Comparison of ENCODE assay signal across 25 cellular contexts in the genomic region with DNA sequence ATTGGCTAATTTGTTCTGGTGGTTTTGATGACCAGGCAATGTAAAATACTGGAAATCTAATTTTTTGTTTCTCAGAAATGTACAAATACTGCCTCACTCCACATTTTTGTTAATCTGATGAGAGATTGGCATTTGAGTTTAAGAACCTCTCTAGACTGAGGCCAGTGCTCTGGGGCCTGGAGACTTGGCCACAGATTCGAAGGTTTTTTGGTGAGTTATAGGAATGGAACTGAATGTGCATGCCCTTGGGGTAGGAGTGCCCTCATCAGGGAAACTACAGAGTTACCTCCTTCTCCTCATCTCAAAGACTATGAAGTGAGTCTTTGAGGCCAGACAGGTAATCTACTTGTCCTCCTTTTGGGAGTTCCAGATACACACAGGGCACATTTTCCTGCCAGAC.
DNase-seq lines count a peak whose midpoint lies in the region; ATAC-seq and TF ChIP-seq lines count a peak whose summit lies in the region.
"Had no signal": no experiment of that assay in that cellular context is flagged by ENCODE, and none has a peak within 500 bp of the region (broad histone marks: within the 10 kb centered on the region; RNA-seq: fewer than 3 reads in every experiment).

No MANE protein-coding gene starts in this region.

- H3K4me3 ChIP-seq in SK-N-SH (ENCODE audit: low read depth in 2 of 2, low read length in 1 of 2) = no peak overlapping the region
- H3K4me3 ChIP-seq in fibroblast of the aortic adventitia (ENCODE audit: low read depth, low read length) = no peak overlapping the region
- H3K4me3 ChIP-seq in body of pancreas = no peak overlapping the region
- H3K4me3 ChIP-seq in effector memory CD4-positive, alpha-beta T cell (ENCODE audit: insufficient read depth, low read depth, low read length, poor library complexity, severe bottlenecking) = no peak overlapping the region
- H3K4me3 ChIP-seq: dorsolateral prefrontal cortex, ovary, SJCRH30, skin epidermis, upper lobe of left lung had no signal

- TF ChIP-seq CTCF in SK-N-SH (IDR thresholded peaks at IDR 0.05) (no peak), fibroblast of the aortic adventitia (IDR thresholded peaks at IDR 0.05; ENCODE audit: insufficient read depth, low read length) (peak; percentile 2), body of pancreas (IDR thresholded peaks at IDR 0.05) (no peak)

- WGBS in SK-N-SH (ENCODE audit: low lambda C conversion rate) = 20% methylated on average over 1 of the region's 1 CpG
- WGBS in body of pancreas, 2 donors = 46 to 61% methylated on average over 1 of the region's 1 CpG

- TF ChIP-seq POLR2A in body of pancreas (IDR thresholded peaks at IDR 0.05) = no peak

- no peak overlapping the region for H2AFZ ChIP-seq in SK-N-SH (ENCODE audit: low read depth)

- H3K79me2 ChIP-seq in SK-N-SH (ENCODE audit: insufficient read depth) = no peaks in the 10 kb centered on the region

- no peaks in the 10 kb centered on the region; a peak in 1 of 4 replicates for H3K4me1 ChIP-seq in SK-N-SH (ENCODE audit: control insufficient read depth in 1 of 2, insufficient read depth in 2 of 2, low read depth in 1 of 2, low read length in 1 of 2)
- no peaks in the 10 kb centered on the region for H3K4me1 ChIP-seq in body of pancreas
- H3K4me1 ChIP-seq in effector memory CD4-positive, alpha-beta T cell (ENCODE audit: control insufficient read depth, insufficient read depth, low read length, poor library complexity, severe bottlenecking) = no peaks in the 10 kb centered on the region
- H3K4me1 ChIP-seq: Caco-2, SJCRH30, upper lobe of left lung had no signal

- no peak overlapping the region for H3K9ac ChIP-seq in SK-N-SH
- H3K9ac ChIP-seq: KMS-11 had no signal

- POLR2A ChIA-PET in SK-N-SH (lab: Yijun Ruan, JAX) = no interaction called here

- H3K27me3 ChIP-seq in SK-N-SH (ENCODE audit: insufficient read depth) (no peaks in the 10 kb centered on the region), body of pancreas (no peaks in the 10 kb centered on the region)
- H3K27me3 ChIP-seq in effector memory CD4-positive, alpha-beta T cell (replicated peaks; ENCODE audit: control insufficient read depth, insufficient read depth, low read length, poor library complexity, severe bottlenecking) = no peaks in the 10 kb centered on the region
- H3K27me3 ChIP-seq: dorsolateral prefrontal cortex, ovary, SJCRH30, upper lobe of left lung had no signal

- H3F3A ChIP-seq in SK-N-SH (replicated peaks; ENCODE audit: insufficient read depth) = no peaks in the 10 kb centered on the region

- H4K20me1 ChIP-seq in SK-N-SH (ENCODE audit: insufficient read depth) = no peaks in the 10 kb centered on the region

- intact Hi-C loops in body of pancreas (cut with DNase I) = no loop called here

- CTCF ChIA-PET in SK-N-SH (lab: Yijun Ruan, JAX) = interaction anchor here (1.0 kb wide), 1 partner anchor 35 kb away, joined by 3 read pairs; no protein-coding TSS in a partner anchor

- no peak for DNase-seq in SK-N-SH
- DNase-seq in amniotic stem cell (lab: John Stamatoyannopoulos, UW) = peak; percentile 26
- DNase-seq in fibroblast of the aortic adventitia (ENCODE audit: low read depth) = peak; percentile 64
- DNase-seq in body of pancreas = no peak
- no peak for DNase-seq in effector memory CD4-positive, alpha-beta T cell
- DNase-seq: activated naive CD8-positive, alpha-beta T cell treated with anti-CD3 and anti-CD28 coated beads, Interleukin-2, amount 50 U/mL, for 24 hours; activated T-cell treated with anti-CD3 and anti-CD28 coated beads, Interleukin-2, amount 50 U/mL, for 4 hours; Caco-2; cerebellar nuclear complex; dorsolateral prefrontal cortex; mesendoderm; NCI-H1417 treated with DMSO at 0.1 percent for 48 hours; NCI-H2081; ovary; SJCRH30; stimulated activated naive B cell treated with anti-CD40 and anti-IgM and Interleukin-4, amounts not matched to agents 10 μg/mL and 1 μg/mL and 100 μg/mL, for 72 hours; upper lobe of left lung had no signal

- no peaks in the 10 kb centered on the region for H3K9me2 ChIP-seq in SK-N-SH

- peak; percentile 13; the same call in 1 of the 2 replicates for TF ChIP-seq RAD21 in SK-N-SH (IDR thresholded peaks at IDR 0.05; ENCODE audit: low read length)

- no peak overlapping the region for H3K27ac ChIP-seq in SK-N-SH (ENCODE audit: low read depth in 2 of 2, low read length in 1 of 2)
- no peak overlapping the region for H3K27ac ChIP-seq in body of pancreas
- no peak overlapping the region for H3K27ac ChIP-seq in effector memory CD4-positive, alpha-beta T cell (ENCODE audit: insufficient read depth, low read length, poor library complexity, severe bottlenecking)
- H3K27ac ChIP-seq: 22Rv1, dorsolateral prefrontal cortex, HL-60, KMS-11, ovary, SJCRH30, skin epidermis, upper lobe of left lung had no signal

- H3K9me3 ChIP-seq in SK-N-SH = no peaks in the 10 kb centered on the region
- H3K9me3 ChIP-seq in body of pancreas = no peaks in the 10 kb centered on the region
- no peaks in the 10 kb centered on the region for H3K9me3 ChIP-seq in effector memory CD4-positive, alpha-beta T cell (ENCODE audit: control insufficient read depth, low read length)
- H3K9me3 ChIP-seq: Caco-2, ovary, SJCRH30, upper lobe of left lung had no signal

- H3K36me3 ChIP-seq in SK-N-SH (replicated peaks in 1 of 2; ENCODE audit: control insufficient read depth in 1 of 2, insufficient read depth in 2 of 2, low read length in 1 of 2) = no peaks in the 10 kb centered on the region
- no peaks in the 10 kb centered on the region for H3K36me3 ChIP-seq in body of pancreas (replicated peaks in 1 of 2; ENCODE audit: insufficient read depth in 1 of 2, low read depth in 2 of 2)
- H3K36me3 ChIP-seq in effector memory CD4-positive, alpha-beta T cell (ENCODE audit: control insufficient read depth, insufficient read depth, low read length) = no peaks in the 10 kb centered on the region
- H3K36me3 ChIP-seq: ovary, SJCRH30, upper lobe of left lung had no signal

- TF ChIP-seq EP300 in SK-N-SH (IDR thresholded peaks at IDR 0.05; ENCODE audit: borderline replicate concordance in 1 of 2, low read depth in 1 of 2, low read length in 1 of 2) = no peak

- no peak for ATAC-seq in SK-N-SH treated with all-trans-retinoic acid at 6 μM for 48 hours
- no peak for ATAC-seq in HG02759 (IDR thresholded peaks at IDR 0.05; ENCODE audit: unreplicated experiment)
- no peak for ATAC-seq in body of pancreas
- ATAC-seq in HG03432 (IDR thresholded peaks at IDR 0.05; ENCODE audit: unreplicated experiment) = no peak
- ATAC-seq: activated naive CD8-positive, alpha-beta T cell treated with anti-CD3 and anti-CD28 coated beads, Interleukin-2, amount 50 U/mL, for 24 hours; activated T-cell treated with anti-CD3 and anti-CD28 coated beads, Interleukin-2, amount 50 U/mL, for 4 hours; left lobe of liver; stimulated activated naive B cell treated with anti-CD40 and anti-IgM and Interleukin-4, amounts not matched to agents 10 μg/mL and 1 μg/mL and 100 μg/mL, for 72 hours had no signal

- H3K4me2 ChIP-seq in SK-N-SH = no peak overlapping the region
- H3K4me2 ChIP-seq: KMS-11 had no signal

TF ChIP-seq in SK-N-SH, 30 proteins besides CTCF, POLR2A, EP300 and RAD21 (continues in another document):
- TF ChIP-seq, protein P1, sequence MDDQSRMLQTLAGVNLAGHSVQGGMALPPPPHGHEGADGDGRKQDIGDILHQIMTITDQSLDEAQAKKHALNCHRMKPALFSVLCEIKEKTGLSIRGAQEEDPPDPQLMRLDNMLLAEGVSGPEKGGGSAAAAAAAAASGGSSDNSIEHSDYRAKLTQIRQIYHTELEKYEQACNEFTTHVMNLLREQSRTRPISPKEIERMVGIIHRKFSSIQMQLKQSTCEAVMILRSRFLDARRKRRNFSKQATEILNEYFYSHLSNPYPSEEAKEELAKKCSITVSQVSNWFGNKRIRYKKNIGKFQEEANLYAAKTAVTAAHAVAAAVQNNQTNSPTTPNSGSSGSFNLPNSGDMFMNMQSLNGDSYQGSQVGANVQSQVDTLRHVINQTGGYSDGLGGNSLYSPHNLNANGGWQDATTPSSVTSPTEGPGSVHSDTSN (IDR thresholded peaks at IDR 0.05) = no peak
- TF ChIP-seq MXI1 (IDR thresholded peaks at IDR 0.05; ENCODE audit: low read depth, low read length) (no peak), GATA2 (CRISPR knock-in tag; IDR thresholded peaks at IDR 0.05) (no peak), FOXJ3 (CRISPR knock-in tag; IDR thresholded peaks at IDR 0.05) (no peak)
- TF ChIP-seq, protein P2, sequence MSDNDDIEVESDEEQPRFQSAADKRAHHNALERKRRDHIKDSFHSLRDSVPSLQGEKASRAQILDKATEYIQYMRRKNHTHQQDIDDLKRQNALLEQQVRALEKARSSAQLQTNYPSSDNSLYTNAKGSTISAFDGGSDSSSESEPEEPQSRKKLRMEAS (IDR thresholded peaks at IDR 0.05; ENCODE audit: low read depth) = no peak

TF ChIP-seq in SK-N-SH treated with all-trans-retinoic acid at 6 μM for 48 hours, 23 proteins besides CTCF, POLR2A, EP300 and RAD21 (continues in another document):
- no peak for TF ChIP-seq ARNTL (CRISPR knock-in tag; IDR thresholded peaks at IDR 0.05; ENCODE audit: borderline replicate concordance, low read depth)
- TF ChIP-seq, protein P3, sequence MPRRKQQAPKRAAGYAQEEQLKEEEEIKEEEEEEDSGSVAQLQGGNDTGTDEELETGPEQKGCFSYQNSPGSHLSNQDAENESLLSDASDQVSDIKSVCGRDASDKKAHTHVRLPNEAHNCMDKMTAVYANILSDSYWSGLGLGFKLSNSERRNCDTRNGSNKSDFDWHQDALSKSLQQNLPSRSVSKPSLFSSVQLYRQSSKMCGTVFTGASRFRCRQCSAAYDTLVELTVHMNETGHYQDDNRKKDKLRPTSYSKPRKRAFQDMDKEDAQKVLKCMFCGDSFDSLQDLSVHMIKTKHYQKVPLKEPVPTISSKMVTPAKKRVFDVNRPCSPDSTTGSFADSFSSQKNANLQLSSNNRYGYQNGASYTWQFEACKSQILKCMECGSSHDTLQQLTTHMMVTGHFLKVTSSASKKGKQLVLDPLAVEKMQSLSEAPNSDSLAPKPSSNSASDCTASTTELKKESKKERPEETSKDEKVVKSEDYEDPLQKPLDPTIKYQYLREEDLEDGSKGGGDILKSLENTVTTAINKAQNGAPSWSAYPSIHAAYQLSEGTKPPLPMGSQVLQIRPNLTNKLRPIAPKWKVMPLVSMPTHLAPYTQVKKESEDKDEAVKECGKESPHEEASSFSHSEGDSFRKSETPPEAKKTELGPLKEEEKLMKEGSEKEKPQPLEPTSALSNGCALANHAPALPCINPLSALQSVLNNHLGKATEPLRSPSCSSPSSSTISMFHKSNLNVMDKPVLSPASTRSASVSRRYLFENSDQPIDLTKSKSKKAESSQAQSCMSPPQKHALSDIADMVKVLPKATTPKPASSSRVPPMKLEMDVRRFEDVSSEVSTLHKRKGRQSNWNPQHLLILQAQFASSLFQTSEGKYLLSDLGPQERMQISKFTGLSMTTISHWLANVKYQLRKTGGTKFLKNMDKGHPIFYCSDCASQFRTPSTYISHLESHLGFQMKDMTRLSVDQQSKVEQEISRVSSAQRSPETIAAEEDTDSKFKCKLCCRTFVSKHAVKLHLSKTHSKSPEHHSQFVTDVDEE (CRISPR knock-in tag; IDR thresholded peaks at IDR 0.05) = no peak
- TF ChIP-seq ZNF8 (CRISPR knock-in tag; IDR thresholded peaks at IDR 0.05) = no peak

Comparison
In these comparisons a context has a peak if more than half of its experiments do, and no peak if none do; other contexts are left out.
1. DNase-seq: peak in amniotic stem cell (single experiment) and fibroblast of the aortic adventitia (single experiment); none in SK-N-SH (single experiment), body of pancreas (0 of 4) and effector memory CD4-positive, alpha-beta T cell (0 of 3).